In genomic region chr13:77800219-77800618, GRCh38 we compare ENCODE assay signal across 23 cellular contexts.
"Had no signal": no experiment of that assay in that cellular context is flagged by ENCODE, and none has a peak within 500 bp of the region (broad histone marks: within the 10 kb centered on the region; RNA-seq: fewer than 3 reads in every experiment).

No MANE protein-coding gene starts in this region.

- H3K36me3 Mint-ChIP-seq: activated naive CD8-positive, alpha-beta T cell treated with anti-CD3 and anti-CD28 coated beads for 36 hours; naive B cell; neural progenitor cell had no signal

- H3K4me1 ChIP-seq: body of pancreas, foreskin keratinocyte, neural progenitor cell, transverse colon, uterus had no signal

- H3K4me3 ChIP-seq: body of pancreas, mucosa of descending colon, neural progenitor cell, transverse colon, uterus had no signal

- H3K4me2 ChIP-seq: neural progenitor cell had no signal

- H3K4me1 Mint-ChIP-seq: activated naive CD8-positive, alpha-beta T cell treated with anti-CD3 and anti-CD28 coated beads for 36 hours; naive B cell had no signal

- H3K27me3 ChIP-seq: body of pancreas, foreskin keratinocyte, neural progenitor cell, transverse colon, uterus had no signal

- DNase-seq: activated CD4-positive, alpha-beta T cell treated with anti-CD3 and anti-CD28 coated beads for 1 hour; activated CD4-positive, alpha-beta T cell treated with anti-CD3 and anti-CD28 coated beads, Interleukin-2, amount 50 U/mL, for 4 hours; activated naive CD8-positive, alpha-beta T cell treated with anti-CD3 and anti-CD28 coated beads for 36 hours; activated T-cell treated with anti-CD3 and anti-CD28 coated beads for 4 hours; amygdala; body of pancreas; caudate nucleus; foreskin keratinocyte; hippocampal formation; islet precursor cell; mucosa of descending colon; naive B cell; stimulated activated CD4-positive, alpha-beta T cell treated with anti-CD3 and anti-CD28 coated beads, Interleukin-12 subunit alpha, Interleukin-12 subunit beta, amount 100 ng/mL, for 4 hours; stimulated activated CD4-positive, alpha-beta T cell treated with anti-CD3 and anti-CD28 coated beads, Interleukin-1b, Interleukin-23, amount 100 ng/mL, for 48 hours; stimulated activated CD8-positive, alpha-beta memory T cell treated with anti-CD3 and anti-CD28 coated beads, Interleukin-4, amount 100 ng/mL, for 48 hours; transverse colon; uterus; WERI-Rb-1 had no signal

- H3K9me3 Mint-ChIP-seq: activated naive CD8-positive, alpha-beta T cell treated with anti-CD3 and anti-CD28 coated beads for 36 hours; activated T-helper 1 cell treated with anti-CD3 and anti-CD28 coated beads, Interleukin-12 subunit alpha, Interleukin-12 subunit beta, Interleukin-2, Interleukin-4 antibody, amounts not matched to agents 30 ng/mL and 10 ng/mL and 1 ng/mL, durations not matched to agents 14 hours and 24 hours and 36 hours had no signal

- H3K9me3 ChIP-seq: body of pancreas, mucosa of descending colon, transverse colon, uterus had no signal

- H3K36me3 ChIP-seq: neural progenitor cell, transverse colon, uterus, WERI-Rb-1 had no signal

- H3K9ac ChIP-seq: neural progenitor cell had no signal

- H3K4me3 Mint-ChIP-seq: activated naive CD8-positive, alpha-beta T cell treated with anti-CD3 and anti-CD28 coated beads for 36 hours; activated T-helper 1 cell treated with anti-CD3 and anti-CD28 coated beads, Interleukin-12 subunit alpha, Interleukin-12 subunit beta, Interleukin-2, Interleukin-4 antibody, amounts not matched to agents 30 ng/mL and 10 ng/mL and 1 ng/mL, durations not matched to agents 14 hours and 24 hours and 36 hours; naive B cell; neural progenitor cell; stimulated activated naive CD8-positive, alpha-beta T cell treated with anti-CD3 and anti-CD28 coated beads, Interleukin-15, Interleukin-2, amounts not matched to agents 100 ng/mL and 50 ng/mL, for 24 hours had no signal

- H3K27ac Mint-ChIP-seq: activated naive CD8-positive, alpha-beta T cell treated with anti-CD3 and anti-CD28 coated beads for 36 hours; activated T-helper 1 cell treated with anti-CD3 and anti-CD28 coated beads, Interleukin-12 subunit alpha, Interleukin-12 subunit beta, Interleukin-2, Interleukin-4 antibody, amounts not matched to agents 30 ng/mL and 10 ng/mL and 1 ng/mL, durations not matched to agents 14 hours and 24 hours and 36 hours; naive B cell; neural progenitor cell; progenitor cell of endocrine pancreas; stimulated activated naive CD8-positive, alpha-beta T cell treated with anti-CD3 and anti-CD28 coated beads, Interleukin-15, Interleukin-2, amounts not matched to agents 100 ng/mL and 50 ng/mL, for 24 hours had no signal

- ATAC-seq: body of pancreas, foreskin keratinocyte, left lobe of liver, mucosa of descending colon had no signal

- H3K27me3 Mint-ChIP-seq: progenitor cell of endocrine pancreas had no signal

- H3K27ac ChIP-seq: body of pancreas, foreskin keratinocyte, neural progenitor cell, transverse colon, WERI-Rb-1 had no signal
